ENCODE assay signal across 30 cellular contexts in the genomic region with DNA sequence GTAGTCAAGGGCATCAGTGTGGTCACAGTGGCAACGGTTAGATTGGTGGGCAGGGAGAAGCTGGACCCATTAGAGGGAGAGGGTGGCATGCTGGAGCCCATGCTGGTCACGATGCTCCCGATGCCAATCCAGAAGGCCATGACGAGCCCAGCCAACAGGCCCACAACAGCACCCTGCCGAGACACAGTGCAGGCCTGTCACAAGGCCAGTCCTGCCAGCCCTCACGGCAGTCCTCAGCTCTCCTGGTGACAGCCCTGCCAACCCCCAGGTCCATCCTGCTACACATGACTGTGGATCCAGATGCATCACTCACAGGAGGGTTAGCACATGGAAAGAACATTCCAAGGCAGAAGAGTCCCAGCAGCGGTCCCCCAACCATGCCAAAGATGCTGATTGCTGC. TPM values are rescaled to one million over a fixed set of nuclear protein-coding genes. Genes with fewer than 3 reads are reported as not detected.
"Had no signal": no experiment of that assay in that cellular context is flagged by ENCODE, and none has a peak within 500 bp of the region (broad histone marks: within the 10 kb centered on the region; RNA-seq: fewer than 3 reads in every experiment).

No MANE protein-coding gene starts in this region.

- H3K27me3 ChIP-seq: left lung, neutrophil, ovary, tibial nerve, upper lobe of left lung, vagina had no signal

- H3K4me3 Mint-ChIP-seq: immature natural killer cell; naive thymus-derived CD8-positive, alpha-beta T cell; nephron; neural crest cell; stimulated activated memory B cell treated with anti-CD40 and anti-IgM and Interleukin-4, amounts not matched to agents 10 μg/mL and 1 μg/mL and 100 μg/mL, for 72 hours; stimulated activated naive CD8-positive, alpha-beta T cell treated with anti-CD3 and anti-CD28 coated beads, Interleukin-15, amount 100 ng/mL, for 72 hours had no signal

- H3K4me1 ChIP-seq: left lung, lower lobe of right lung, prostate gland, tibial nerve, upper lobe of left lung, vagina had no signal

- H3K27me3 Mint-ChIP-seq: naive thymus-derived CD8-positive, alpha-beta T cell; stimulated activated memory B cell treated with anti-CD40 and anti-IgM and Interleukin-4, amounts not matched to agents 10 μg/mL and 1 μg/mL and 100 μg/mL, for 72 hours; stimulated activated naive CD8-positive, alpha-beta T cell treated with anti-CD3 and anti-CD28 coated beads, Interleukin-15, amount 100 ng/mL, for 72 hours had no signal

- H3K27ac ChIP-seq: left lung, lower lobe of right lung, neutrophil, ovary, prostate gland, tibial nerve, upper lobe of left lung, vagina had no signal

- H3K27ac Mint-ChIP-seq: immature natural killer cell; nephron; stimulated activated memory B cell treated with anti-CD40 and anti-IgM and Interleukin-4, amounts not matched to agents 10 μg/mL and 1 μg/mL and 100 μg/mL, for 72 hours had no signal

- DNase-seq: hypothalamus; immature natural killer cell; kidney; left colon; left lung; lower lobe of right lung; mammary epithelial cell; mesenchymal stem cell; naive thymus-derived CD8-positive, alpha-beta T cell; occipital lobe; ovary; retina; right cardiac atrium; stimulated activated CD4-positive, alpha-beta T cell treated with anti-CD3 and anti-CD28 coated beads, Interleukin-1b, Interleukin-23, amount 100 ng/mL, for 48 hours; stimulated activated CD4-positive, alpha-beta T cell treated with anti-CD3 and anti-CD28 coated beads, Interleukin-2, amount 100 ng/mL, for 48 hours; stimulated activated CD4-positive, alpha-beta T cell treated with anti-CD3 and anti-CD28 coated beads, Interleukin-4, amount 100 ng/mL, for 4 hours; stimulated activated CD8-positive, alpha-beta memory T cell treated with anti-CD3 and anti-CD28 coated beads, Interleukin-4, amount 100 ng/mL, for 48 hours; stimulated activated naive CD4-positive, alpha-beta T cell treated with Interleukin-2 at 50 U/mL for 16 hours; stimulated activated naive CD8-positive, alpha-beta T cell treated with anti-CD3 and anti-CD28 coated beads, Interleukin-15, amount 100 ng/mL, for 72 hours; substantia nigra had no signal

- H3K4me3 ChIP-seq: left lung, lower lobe of right lung, ovary, prostate gland, smooth muscle cell, tibial nerve, upper lobe of left lung, vagina had no signal

- ATAC-seq: left colon; left lung; lower lobe of right lung; right cardiac atrium; stimulated activated memory B cell treated with anti-CD40 and anti-IgM and Interleukin-4, amounts not matched to agents 10 μg/mL and 1 μg/mL and 100 μg/mL, for 72 hours; stimulated activated naive CD8-positive, alpha-beta T cell treated with anti-CD3 and anti-CD28 coated beads, Interleukin-15, amount 100 ng/mL, for 72 hours had no signal

- H3K9me3 ChIP-seq: left lung, lower lobe of right lung, neutrophil, ovary, prostate gland, tibial nerve, upper lobe of left lung, vagina had no signal

- H3K4me1 Mint-ChIP-seq: immature natural killer cell; nephron; neural crest cell; stimulated activated memory B cell treated with anti-CD40 and anti-IgM and Interleukin-4, amounts not matched to agents 10 μg/mL and 1 μg/mL and 100 μg/mL, for 72 hours had no signal

- H3K4me2 ChIP-seq: smooth muscle cell had no signal

- H3K9me3 Mint-ChIP-seq: immature natural killer cell; naive thymus-derived CD8-positive, alpha-beta T cell; nephron; neural crest cell; stimulated activated memory B cell treated with anti-CD40 and anti-IgM and Interleukin-4, amounts not matched to agents 10 μg/mL and 1 μg/mL and 100 μg/mL, for 72 hours; stimulated activated naive CD8-positive, alpha-beta T cell treated with anti-CD3 and anti-CD28 coated beads, Interleukin-15, amount 100 ng/mL, for 72 hours had no signal

- H3K36me3 ChIP-seq: ovary had no signal

RNA-seq across cellular contexts. Expression of gene TCF23, which starts 52.9 kb away (rescaled TPM):
- total RNA-seq: left colon; mammary epithelial cell; naive thymus-derived CD8-positive, alpha-beta T cell; neural crest cell; occipital lobe; smooth muscle cell; temporal lobe; tibial nerve had no signal
- polyA plus RNA-seq: immature natural killer cell; mammary epithelial cell; naive thymus-derived CD8-positive, alpha-beta T cell; smooth muscle cell had no signal
